In genomic region chr6:134058622-134059366, GRCh38 we compare ENCODE assay signal across 22 cellular contexts. TPM values are rescaled to one million over a fixed set of nuclear protein-coding genes. Genes with fewer than 3 reads are reported as not detected.
DNase-seq lines count a peak whose midpoint lies in the region; ATAC-seq, FAIRE-seq and TF ChIP-seq lines count a peak whose summit lies in the region.
"Had no signal": no experiment of that assay in that cellular context is flagged by ENCODE, and none has a peak within 500 bp of the region (broad histone marks: within the 10 kb centered on the region; RNA-seq: fewer than 3 reads in every experiment).

No MANE protein-coding gene starts in this region.

- H3K36me3 ChIP-seq in right atrium auricular region: no peaks in the 10 kb centered on the region
- H3K36me3 ChIP-seq in bronchial epithelial cell (ENCODE audit: control insufficient read depth, insufficient read depth, low read length): no peaks in the 10 kb centered on the region
- no peaks in the 10 kb centered on the region for H3K36me3 ChIP-seq in thoracic aorta
- H3K36me3 ChIP-seq: BLaER1, HAP-1, neural progenitor cell had no signal

- H3K4me3 ChIP-seq in right atrium auricular region (no peak overlapping the region), bronchial epithelial cell (ENCODE audit: low read depth, low read length) (no peak overlapping the region), right cardiac atrium (ENCODE audit: low read length) (no peak overlapping the region), thoracic aorta (no peak overlapping the region)
- H3K4me3 ChIP-seq: BLaER1, HAP-1, neural progenitor cell had no signal

- DNase-seq in Right ventricle myocardium inferior (ENCODE audit: missing footprints) (no peak), right atrium auricular region (ENCODE audit: low spot score) (no peak), bronchial epithelial cell (ENCODE audit: low read depth) (peak; percentile 63), right cardiac atrium (peak in 2 of 3 donors; percentile 30 to 68), thoracic aorta (ENCODE audit: low spot score) (no peak), NCI-H510A (lab: John Stamatoyannopoulos, UW) (no peak), 8988T (no peak), cerebellar nuclear complex (lab: John Stamatoyannopoulos, UW) (no peak)
- DNase-seq: activated CD4-positive, alpha-beta T cell treated with anti-CD3 and anti-CD28 coated beads for 4 hours; activated naive CD8-positive, alpha-beta T cell treated with anti-CD3 and anti-CD28 coated beads for 36 hours; Caco-2; dermis blood vessel endothelial cell; NCI-H1105; SIG-M5; stimulated activated CD4-positive, alpha-beta T cell treated with anti-CD3 and anti-CD28 coated beads, Interleukin-12 subunit alpha, Interleukin-12 subunit beta, amount 100 ng/mL, for 4 hours; T-cell had no signal

- H3K27me3 ChIP-seq in right atrium auricular region: no peaks in the 10 kb centered on the region
- no peaks in the 10 kb centered on the region for H3K27me3 ChIP-seq in bronchial epithelial cell (ENCODE audit: control insufficient read depth, insufficient read depth, low read length)
- no peaks in the 10 kb centered on the region for H3K27me3 ChIP-seq in right cardiac atrium (ENCODE audit: control insufficient read depth, insufficient read depth)
- H3K27me3 ChIP-seq in thoracic aorta (replicated peaks; ENCODE audit: insufficient read depth): no peaks in the 10 kb centered on the region
- H3K27me3 ChIP-seq: BLaER1, neural progenitor cell had no signal

- TF ChIP-seq CTCF in right atrium auricular region (IDR thresholded peaks at IDR 0.05) (no peak), bronchial epithelial cell (IDR thresholded peaks at IDR 0.05; ENCODE audit: insufficient read depth, low read length, severe bottlenecking) (no peak), thoracic aorta (IDR thresholded peaks at IDR 0.05) (no peak)

- intact Hi-C loops in Right ventricle myocardium inferior (cut with DNase I): no loop called here
- intact Hi-C loops in right cardiac atrium (cut with DNase I): no loop called here

- FAIRE-seq in bronchial epithelial cell (lab: Jason Lieb, UNC): no peak
- FAIRE-seq: A204.1, HTR-8/SVneo, urothelium cell line had no signal

- peak; percentile 85 for ATAC-seq in Right ventricle myocardium inferior
- ATAC-seq in right cardiac atrium: peak; percentile 82 to 87
- ATAC-seq in thoracic aorta (ENCODE audit: insufficient number of reproducible peaks, low FRiP score, low read depth): no peak
- ATAC-seq: T-cell had no signal

- H3K4me1 ChIP-seq in right atrium auricular region (peaks cover 0 to 40% of the 10 kb centered on the region in 2 donors), right cardiac atrium (ENCODE audit: control insufficient read depth, insufficient read depth, low read length) (peaks cover 6% of the 10 kb centered on the region), thoracic aorta (ENCODE audit: control insufficient read depth in 1 of 2, low read depth in 2 of 2) (peaks cover 20 to 55% of the 10 kb centered on the region in 2 donors)
- H3K4me1 ChIP-seq: BLaER1, HAP-1 had no signal

- H3K9me3 ChIP-seq in right atrium auricular region: no peaks in the 10 kb centered on the region
- no peaks in the 10 kb centered on the region for H3K9me3 ChIP-seq in right cardiac atrium (ENCODE audit: control insufficient read depth, low read length)
- H3K9me3 ChIP-seq in thoracic aorta: no peaks in the 10 kb centered on the region
- H3K9me3 ChIP-seq: BLaER1, Caco-2, HAP-1 had no signal

- H3K27ac ChIP-seq in right atrium auricular region (peak overlapping the region in 1 of 2 donors; percentile 55), right cardiac atrium (ENCODE audit: low read length) (peak overlapping the region; percentile 58), thoracic aorta (peak overlapping the region; percentile 80 to 83)
- H3K27ac ChIP-seq: BLaER1, neural progenitor cell had no signal

- WGBS in right cardiac atrium: 55% methylated on average over 5 of the region's 5 CpGs

RNA-seq across cellular contexts. Expression of gene SLC2A12, which starts 6.4 kb away (rescaled TPM):
- total RNA-seq in Right ventricle myocardium inferior: 19.3 TPM
- 10 to 100 TPM; 12.6 to 13.5 TPM for total RNA-seq in right atrium auricular region
- 0.51 and 0.53 TPM in 2 replicates for total RNA-seq in bronchial epithelial cell
- total RNA-seq in right cardiac atrium: 10 to 100 TPM; 10.9 to 20.3 (median 17.7) TPM
- 10.3 TPM for polyA plus RNA-seq in right cardiac atrium
- 10 to 100 TPM in 1 of 2 donors, 1 to 10 TPM in 1; 3.2 to 12.9 TPM for total RNA-seq in thoracic aorta
- total RNA-seq: Caco-2 had no signal

Comparison
In these comparisons a context has a peak if more than half of its experiments do, and no peak if none do; other contexts are left out.
1. DNase-seq: peak in bronchial epithelial cell (single experiment) and right cardiac atrium (2 of 3); none in Right ventricle myocardium inferior (single experiment), right atrium auricular region (single experiment), thoracic aorta (single experiment), NCI-H510A (single experiment), 8988T (single experiment) and cerebellar nuclear complex (0 of 2).